Comparison of ENCODE assay signal across 1 cellular context in the genomic region with DNA sequence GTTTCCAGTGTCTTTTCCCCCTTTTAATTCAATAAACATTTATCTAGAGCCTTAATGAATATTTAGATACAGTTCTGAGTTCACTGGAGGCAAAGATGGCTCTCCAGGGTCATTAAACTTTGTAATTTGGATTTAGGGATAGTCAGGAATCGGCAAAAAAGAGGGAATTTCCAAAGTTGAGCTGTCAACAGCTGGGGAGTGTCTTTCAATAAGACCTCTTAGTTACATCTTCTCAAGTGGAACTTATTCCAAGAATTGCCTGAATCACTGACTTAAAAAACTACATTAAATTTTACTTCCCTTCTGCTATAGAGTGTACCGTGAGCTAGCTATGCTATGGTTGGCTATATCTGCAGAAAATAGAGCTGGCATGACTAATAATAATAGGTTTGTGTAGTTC.
TF ChIP-seq lines count a peak whose summit lies in the region.

No MANE protein-coding gene starts in this region.

TF ChIP-seq in HepG2, 621 proteins besides CTCF, POLR2A, EP300 and RAD21 (continued from another document):
- TF ChIP-seq POLR2AphosphoS5 (IDR thresholded peaks at IDR 0.05; ENCODE audit: low read depth, low read length) (no peak), ZNF790 (CRISPR knock-in tag; IDR thresholded peaks at IDR 0.05; ENCODE audit: borderline replicate concordance) (no peak), ZBTB38 (CRISPR knock-in tag; IDR thresholded peaks at IDR 0.05) (no peak), ZNF124 (CRISPR knock-in tag; IDR thresholded peaks at IDR 0.05) (no peak), E2F2 (CRISPR knock-in tag; IDR thresholded peaks at IDR 0.05; ENCODE audit: borderline replicate concordance) (no peak), GABPA (IDR thresholded peaks at IDR 0.05; ENCODE audit: low read depth, low read length) (no peak), GABPA (CRISPR knock-in tag; IDR thresholded peaks at IDR 0.05; ENCODE audit: low read depth) (no peak), FOXA3 (CRISPR knock-in tag; IDR thresholded peaks at IDR 0.05) (no peak), ZNF780A (CRISPR knock-in tag; IDR thresholded peaks at IDR 0.05) (no peak), ZBTB49 (CRISPR knock-in tag; IDR thresholded peaks at IDR 0.05; ENCODE audit: borderline replicate concordance) (no peak), PRMT3 (CRISPR knock-in tag; IDR thresholded peaks at IDR 0.05; ENCODE audit: borderline replicate concordance, low read depth) (no peak)
- TF ChIP-seq, protein P1, sequence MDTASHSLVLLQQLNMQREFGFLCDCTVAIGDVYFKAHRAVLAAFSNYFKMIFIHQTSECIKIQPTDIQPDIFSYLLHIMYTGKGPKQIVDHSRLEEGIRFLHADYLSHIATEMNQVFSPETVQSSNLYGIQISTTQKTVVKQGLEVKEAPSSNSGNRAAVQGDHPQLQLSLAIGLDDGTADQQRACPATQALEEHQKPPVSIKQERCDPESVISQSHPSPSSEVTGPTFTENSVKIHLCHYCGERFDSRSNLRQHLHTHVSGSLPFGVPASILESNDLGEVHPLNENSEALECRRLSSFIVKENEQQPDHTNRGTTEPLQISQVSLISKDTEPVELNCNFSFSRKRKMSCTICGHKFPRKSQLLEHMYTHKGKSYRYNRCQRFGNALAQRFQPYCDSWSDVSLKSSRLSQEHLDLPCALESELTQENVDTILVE (CRISPR knock-in tag; IDR thresholded peaks at IDR 0.05): no peak
- TF ChIP-seq, protein P2, sequence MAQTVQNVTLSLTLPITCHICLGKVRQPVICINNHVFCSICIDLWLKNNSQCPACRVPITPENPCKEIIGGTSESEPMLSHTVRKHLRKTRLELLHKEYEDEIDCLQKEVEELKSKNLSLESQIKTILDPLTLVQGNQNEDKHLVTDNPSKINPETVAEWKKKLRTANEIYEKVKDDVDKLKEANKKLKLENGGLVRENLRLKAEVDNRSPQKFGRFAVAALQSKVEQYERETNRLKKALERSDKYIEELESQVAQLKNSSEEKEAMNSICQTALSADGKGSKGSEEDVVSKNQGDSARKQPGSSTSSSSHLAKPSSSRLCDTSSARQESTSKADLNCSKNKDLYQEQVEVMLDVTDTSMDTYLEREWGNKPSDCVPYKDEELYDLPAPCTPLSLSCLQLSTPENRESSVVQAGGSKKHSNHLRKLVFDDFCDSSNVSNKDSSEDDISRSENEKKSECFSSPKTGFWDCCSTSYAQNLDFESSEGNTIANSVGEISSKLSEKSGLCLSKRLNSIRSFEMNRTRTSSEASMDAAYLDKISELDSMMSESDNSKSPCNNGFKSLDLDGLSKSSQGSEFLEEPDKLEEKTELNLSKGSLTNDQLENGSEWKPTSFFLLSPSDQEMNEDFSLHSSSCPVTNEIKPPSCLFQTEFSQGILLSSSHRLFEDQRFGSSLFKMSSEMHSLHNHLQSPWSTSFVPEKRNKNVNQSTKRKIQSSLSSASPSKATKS (CRISPR knock-in tag; IDR thresholded peaks at IDR 0.05): no peak
